In the genomic region with DNA sequence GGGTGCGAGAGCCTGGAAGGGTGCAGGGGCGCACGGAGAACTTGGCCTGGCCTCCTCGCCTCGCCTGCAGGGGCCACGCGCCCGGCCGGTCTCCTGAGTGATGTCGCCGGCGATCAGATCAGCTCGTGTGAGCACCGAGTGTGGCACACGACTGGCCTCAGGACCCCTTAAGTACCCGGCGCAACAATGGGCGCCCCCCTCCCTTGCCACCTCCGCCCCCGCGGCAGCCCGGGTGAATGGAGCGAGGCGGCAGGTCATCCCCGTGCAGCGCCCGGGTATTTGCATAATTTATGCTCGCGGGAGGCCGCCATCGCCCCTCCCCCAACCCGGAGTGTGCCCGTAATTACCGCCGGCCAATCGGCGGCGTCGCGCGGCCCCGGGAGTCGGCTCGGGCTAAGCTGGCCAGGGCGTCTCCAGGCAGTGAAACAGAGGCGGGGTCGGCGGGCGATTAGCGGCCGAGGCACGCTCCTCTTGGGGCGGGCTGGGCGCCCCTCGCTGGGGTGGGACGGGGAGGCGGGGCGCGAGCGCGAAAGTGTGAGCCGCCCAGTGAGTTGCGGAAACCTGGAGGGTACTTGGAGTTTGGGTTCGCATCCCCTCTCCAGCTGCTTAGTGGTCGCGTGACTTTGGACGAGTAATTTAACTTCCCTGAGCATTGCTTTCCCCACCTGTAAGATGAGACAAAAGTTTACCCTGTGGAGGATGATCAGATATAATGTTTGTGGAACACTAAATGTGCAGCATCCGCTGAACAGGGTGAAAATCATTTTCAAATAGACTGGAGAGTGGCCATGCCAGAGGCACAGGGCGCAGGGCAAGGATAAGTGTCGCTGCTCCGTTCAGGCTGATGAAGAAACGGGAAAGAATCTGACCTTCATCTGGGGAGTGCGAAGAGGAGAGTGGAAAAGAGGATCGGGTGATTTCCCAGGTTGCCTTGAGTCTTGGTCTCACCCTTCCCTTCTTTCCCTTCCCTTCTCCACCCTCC, we compare ENCODE assay signal across 12 cellular contexts. TPM values are rescaled to one million over a fixed set of nuclear protein-coding genes. Genes with fewer than 3 reads are reported as not detected.
A peak's percentile ranks its signal among the peaks of the same experiment; 100 is the strongest.
DNase-seq lines count a peak whose midpoint lies in the region; ATAC-seq, FAIRE-seq and TF ChIP-seq lines count a peak whose summit lies in the region.
"Had no signal": no experiment of that assay in that cellular context is flagged by ENCODE, and none has a peak within 500 bp of the region (broad histone marks: within the 10 kb centered on the region; RNA-seq: fewer than 3 reads in every experiment).

Gene NEUROG1 (minus strand): TSS at position 145 of the 982 bp plus-strand sequence. CDS start 274 bp downstream, outside the sequence.

- no peak within 1 kb of the TSS for H2BK120ac ChIP-seq in H1 (replicated peaks; ENCODE audit: low read depth, low read length)

- H3K36me3 Mint-ChIP-seq in CD8-positive, alpha-beta T cell = no peaks in the 10 kb centered on the region

- no peak within 1 kb of the TSS for H3K23ac ChIP-seq in H1 (ENCODE audit: insufficient read length)

- peak within 1 kb of the TSS; percentile 72 to 74 for H3K4me2 ChIP-seq in H1 (ENCODE audit: insufficient read depth in 1 of 2, low read depth in 2 of 2, low read length in 2 of 2)

- H4K5ac ChIP-seq in H1 (ENCODE audit: insufficient read length, low read depth, low read length) = no peak within 1 kb of the TSS

- 0 out of 2 replicates have a peak within 1 kb of the TSS, but pooled peaks have one; percentile 8 for H2AFZ ChIP-seq in H1 (ENCODE audit: low read length)

- H3K4me1 ChIP-seq in H1 (replicated peaks in 1 of 4; ENCODE audit: control insufficient read depth in 3 of 4, insufficient read depth in 4 of 4, low read length in 3 of 4) (peaks cover 0 to 12% (median 11%) of the 10 kb centered on the region in 4 experiments; a peak in 6 of 7 replicates), psoas muscle (peaks cover 9% of the 10 kb centered on the region), heart right ventricle (peaks cover 0 to 18% (median 9%) of the 10 kb centered on the region in 9 donors)
- no peaks in the 10 kb centered on the region for H3K4me1 ChIP-seq in CD8-positive, alpha-beta T cell (ENCODE audit: insufficient read depth, low read length)

- intact Hi-C loops in psoas muscle (cut with DNase I) (no loop called here), heart right ventricle (cut with DNase I) (no loop called here)
- intact Hi-C loops in CD8-positive, alpha-beta T cell (cut with DNase I, micrococcal nuclease) = no loop called here

- peak in 1 of 2 experiments; percentile 18; a peak in 1 of 3 replicates for TF ChIP-seq EP300 in H1 (IDR thresholded peaks at IDR 0.05; ENCODE audit: borderline replicate concordance in 1 of 2, low read depth in 2 of 2, low read length in 2 of 2)

- peak within 1 kb of the TSS; percentile 73 for H4K8ac ChIP-seq in H1 (ENCODE audit: extremely low read depth, insufficient read depth, low read length)

- no peak within 1 kb of the TSS for H3K9ac ChIP-seq in H1 (replicated peaks in 1 of 4; ENCODE audit: extremely low read depth in 1 of 4, low read depth in 3 of 4, low read length in 3 of 4)

- H3K27me3 Mint-ChIP-seq in CD8-positive, alpha-beta T cell (ENCODE audit: low read depth) = peaks cover 73% of the 10 kb centered on the region

- no peak within 1 kb of the TSS for H2AK5ac ChIP-seq in H1 (ENCODE audit: low read depth, low read length)

- H2BK5ac ChIP-seq in H1 (ENCODE audit: low read depth, low read length) = no peak within 1 kb of the TSS; the same call in 1 of the 2 replicates

- DNase-seq in NCI-H1092 (lab: John Stamatoyannopoulos, UW) (peak; percentile 31), NCI-H1092 treated with DMSO at 0.1 percent for 48 hours (lab: John Stamatoyannopoulos, UW) (no peak), NCI-H2196 (lab: John Stamatoyannopoulos, UW; ENCODE audit: unreplicated experiment) (peak; percentile 67), H1 (ENCODE audit: low read depth in 1 of 2, low spot score in 2 of 2) (peak in 1 of 2 experiments; percentile 87), psoas muscle (no peak), NCI-H128 (lab: John Stamatoyannopoulos, UW; ENCODE audit: unreplicated experiment) (no peak), heart right ventricle (no peak)
- no peak for DNase-seq in CD8-positive, alpha-beta T cell
- DNase-seq: stimulated activated CD4-positive, alpha-beta T cell treated with anti-CD3 and anti-CD28 coated beads, Interleukin-4, amount 100 ng/mL, for 24 hours had no signal

- no peaks in the 10 kb centered on the region for H3K79me2 ChIP-seq in H1 (ENCODE audit: control insufficient read depth in 1 of 2, insufficient read depth in 2 of 2, low read length in 2 of 2)

- WGBS in H1 (ENCODE audit: extremely low coverage in 1 of 2, insufficient coverage in 1 of 2, insufficient read length in 1 of 2, insufficient replicate concordance in 2 of 2, low coverage in 1 of 2, low lambda C conversion rate in 2 of 2, missing lambda C conversion rate in 1 of 2), 2 experiments = 3% methylated on average over 51 of the region's 74 CpGs; no CpG with 5 or more reads in 1 of the 2 experiments
- WGBS in psoas muscle, 3 donors = 2% methylated on average over 67 to 74 of the region's 74 CpGs
- 2% methylated on average over 66 to 74 of the region's 74 CpGs for WGBS in heart right ventricle, 2 donors

- H4K20me1 ChIP-seq in H1 (replicated peaks in 1 of 2; ENCODE audit: control insufficient read depth in 1 of 2, insufficient read depth in 2 of 2, low read length in 2 of 2) = peaks cover 21 to 31% of the 10 kb centered on the region in 2 experiments

- H3K27ac Mint-ChIP-seq in CD8-positive, alpha-beta T cell = no peak within 1 kb of the TSS

- H3K27me3 ChIP-seq in H1 (replicated peaks in 1 of 4; ENCODE audit: control insufficient read depth in 3 of 4, extremely low read depth in 1 of 4, insufficient read depth in 3 of 4, low read length in 3 of 4) = peaks cover 96 to 100% (median 98%) of the 10 kb centered on the region in 4 experiments
- peaks cover 6 to 90% (median 30%) of the 10 kb centered on the region in 3 donors for H3K27me3 ChIP-seq in psoas muscle (ENCODE audit: insufficient read depth in 3 of 3, low read length in 2 of 3)
- peaks cover 15% of the 10 kb centered on the region for H3K27me3 ChIP-seq in CD8-positive, alpha-beta T cell (ENCODE audit: insufficient read depth, low read length)
- peaks cover 24 to 100% (median 99%) of the 10 kb centered on the region in 7 donors for H3K27me3 ChIP-seq in heart right ventricle

- CTCF ChIA-PET in H1 (lab: Charles Lee; ENCODE audit: partially characterized antibody) = interaction anchor here (0.6 to 7.0 kb wide), 7 partner anchors 16 to 297 kb away, joined by 3 to 77 read pairs (median 16); no protein-coding TSS in a partner anchor
- CTCF ChIA-PET in CD8-positive, alpha-beta T cell (lab: Charles Lee) = no interaction called here

- no peak within 1 kb of the TSS for H3K14ac ChIP-seq in H1 (ENCODE audit: insufficient read length)

- ATAC-seq in psoas muscle = no peak
- no peak for ATAC-seq in CD8-positive, alpha-beta T cell
- no peak for ATAC-seq in heart right ventricle
- ATAC-seq: GM12878 had no signal

- peak within 1 kb of the TSS; percentile 80; the same call in 1 of the 2 replicates for H2BK20ac ChIP-seq in H1 (ENCODE audit: low read length)

- no peaks in the 10 kb centered on the region for H3K79me1 ChIP-seq in H1 (ENCODE audit: low read depth, low read length)

- TF ChIP-seq CTCF in H1 (IDR thresholded peaks at IDR 0.05; ENCODE audit: control extremely low read depth in 1 of 3, insufficient read depth in 1 of 3, low read depth in 1 of 3, low read length in 3 of 3) = no peak
- TF ChIP-seq CTCF in psoas muscle (IDR thresholded peaks at IDR 0.05) = no peak
- TF ChIP-seq CTCF in CD8-positive, alpha-beta T cell (IDR thresholded peaks at IDR 0.05) = no peak
- TF ChIP-seq CTCF in heart right ventricle (IDR thresholded peaks at IDR 0.05) = no peak

- peak within 1 kb of the TSS; percentile 29; the same call in 1 of the 2 replicates for H2BK15ac ChIP-seq in H1 (ENCODE audit: low read length)

- no peak for FAIRE-seq in H1 (lab: Jason Lieb, UNC)
- FAIRE-seq: GM12878, RCC 7860 had no signal

- peaks cover 8% of the 10 kb centered on the region for H3K4me1 Mint-ChIP-seq in CD8-positive, alpha-beta T cell (ENCODE audit: low read depth)

- H3K56ac ChIP-seq in H1 (replicated peaks; ENCODE audit: insufficient read length, low read depth, low read length) = no peak within 1 kb of the TSS

- H3K23me2 ChIP-seq in H1 (ENCODE audit: low read depth, low read length) = peaks cover 10% of the 10 kb centered on the region; the same call in 1 of the 2 replicates

- H3K4me3 ChIP-seq in H1 (ENCODE audit: extremely low read depth in 1 of 4, insufficient read depth in 2 of 4, low read depth in 3 of 4, low read length in 4 of 4) (peak within 1 kb of the TSS; percentile 19 to 51 (median 28); a peak in 7 of 8 replicates), psoas muscle (peak within 1 kb of the TSS; percentile 54), heart right ventricle (peak within 1 kb of the TSS in 1 of 10 donors; percentile 7)
- no peak within 1 kb of the TSS for H3K4me3 ChIP-seq in CD8-positive, alpha-beta T cell (ENCODE audit: low read depth, low read length)
- H3K4me3 ChIP-seq: GM12878 had no signal

- H4K91ac ChIP-seq in H1 (replicated peaks; ENCODE audit: insufficient read length, low read length) = no peak within 1 kb of the TSS

- H3K36me3 ChIP-seq in H1 (ENCODE audit: control insufficient read depth in 2 of 4, insufficient read depth in 4 of 4, low read length in 3 of 4) = peaks cover 0 to 11% (median 0%) of the 10 kb centered on the region in 4 experiments; a peak in 2 of 8 replicates
- H3K36me3 ChIP-seq in psoas muscle (ENCODE audit: insufficient read depth in 1 of 2, low read depth in 1 of 2) = no peaks in the 10 kb centered on the region
- H3K36me3 ChIP-seq in CD8-positive, alpha-beta T cell (ENCODE audit: insufficient read depth, low read length) = no peaks in the 10 kb centered on the region
- no peaks in the 10 kb centered on the region for H3K36me3 ChIP-seq in heart right ventricle

- H3K27ac ChIP-seq in H1 (ENCODE audit: low read depth, low read length) (no peak within 1 kb of the TSS), psoas muscle (no peak within 1 kb of the TSS), heart right ventricle (no peak within 1 kb of the TSS)
- no peak within 1 kb of the TSS for H3K27ac ChIP-seq in CD8-positive, alpha-beta T cell (ENCODE audit: low read depth, low read length)

- no peak for TF ChIP-seq RAD21 in H1 (IDR thresholded peaks at IDR 0.05 in 1 of 2, conservative IDR thresholded peaks at IDR 0.05 in 1 of 2; ENCODE audit: low read depth in 2 of 2, low read length in 2 of 2)

- peak within 1 kb of the TSS; percentile 68; the same call in 1 of the 2 replicates for H3K18ac ChIP-seq in H1 (ENCODE audit: extremely low read depth, low read length)

- H3K4me3 Mint-ChIP-seq in CD8-positive, alpha-beta T cell = no peak within 1 kb of the TSS

- peak within 1 kb of the TSS; percentile 27 for H3K4ac ChIP-seq in H1 (replicated peaks; ENCODE audit: insufficient read length, low read depth, low read length)

- H3K9me3 ChIP-seq in H1 (ENCODE audit: insufficient read depth in 2 of 2, low read depth in 1 of 2, low read length in 1 of 2) = peaks cover 9 to 15% of the 10 kb centered on the region in 2 experiments
- H3K9me3 ChIP-seq in psoas muscle = no peaks in the 10 kb centered on the region
- H3K9me3 ChIP-seq in CD8-positive, alpha-beta T cell (ENCODE audit: low read length) = no peaks in the 10 kb centered on the region
- peaks cover 0 to 6% (median 0%) of the 10 kb centered on the region in 11 donors for H3K9me3 ChIP-seq in heart right ventricle

- H3K9me3 Mint-ChIP-seq in CD8-positive, alpha-beta T cell = no peaks in the 10 kb centered on the region

- POLR2A ChIA-PET in H1 (lab: Charles Lee; ENCODE audit: partially characterized antibody) = interaction anchor here (2.6 kb wide), 1 partner anchor 45 kb away, joined by 15 read pairs; no protein-coding TSS in a partner anchor
- POLR2A ChIA-PET in CD8-positive, alpha-beta T cell (lab: Charles Lee) = no interaction called here

- peak within 1 kb of the TSS; percentile 94; the same call in 1 of the 2 replicates for H2BK12ac ChIP-seq in H1 (ENCODE audit: low read depth, low read length)

- TF ChIP-seq POLR2A in H1 (IDR thresholded peaks at IDR 0.05; ENCODE audit: control extremely low read depth in 1 of 2, low read depth in 2 of 2, low read length in 2 of 2) = no peak

RNA-seq across cellular contexts. Expression of gene NEUROG1, which starts in this region (rescaled TPM):
- not detected in 2 replicates for total RNA-seq in H1 (2021; fragmentation: NEBNext Ultra II Directional; extraction: Animal tissue kit (Norgen Biotek cat#: 25700))
- polyA plus RNA-seq in H1 (2011; rRNA removed) (not detected in 2 replicates), psoas muscle (not detected), heart right ventricle (not detected)
- polyA plus RNA-seq in H1 (2011; cell fraction: cytosol; rRNA removed) = not detected
- polyA plus RNA-seq in H1 (2011; cell fraction: nucleus; rRNA removed) = 0.06 TPM
- not detected in 4 replicates for polyA plus RNA-seq in H1 (2012, experiment 1 of 2)
- not detected for polyA plus RNA-seq in H1 (2012, experiment 2 of 2)
- polyA plus RNA-seq in H1 (2013, experiment 1 of 2) = 0.02 TPM
- not detected for polyA plus RNA-seq in H1 (2013, experiment 2 of 2)
- 0.09 TPM in 1 of 2 replicates, not detected in the other for polyA minus RNA-seq in H1 (2011; rRNA and poly(A)+ RNA removed)
- not detected for polyA minus RNA-seq in H1 (2011; cell fraction: cytosol; rRNA and poly(A)+ RNA removed)
- not detected for polyA minus RNA-seq in H1 (2011; cell fraction: nucleus; rRNA and poly(A)+ RNA removed)
- total RNA-seq in psoas muscle (not detected), heart right ventricle (not detected)
- not detected for total RNA-seq in CD8-positive, alpha-beta T cell
- total RNA-seq: GM12878, lung microvascular endothelial cell had no signal
- polyA plus RNA-seq: GM12878 had no signal

Comparison
In these comparisons a context has a peak if more than half of its experiments do, and no peak if none do; other contexts are left out.
1. DNase-seq: peak in NCI-H1092 (single experiment) and NCI-H2196 (single experiment); none in NCI-H1092 treated with DMSO at 0.1 percent for 48 hours (single experiment), psoas muscle (0 of 2), NCI-H128 (single experiment), CD8-positive, alpha-beta T cell (0 of 7) and heart right ventricle (0 of 2).